ENCODE assay signal across 1 cellular context in the genomic region with DNA sequence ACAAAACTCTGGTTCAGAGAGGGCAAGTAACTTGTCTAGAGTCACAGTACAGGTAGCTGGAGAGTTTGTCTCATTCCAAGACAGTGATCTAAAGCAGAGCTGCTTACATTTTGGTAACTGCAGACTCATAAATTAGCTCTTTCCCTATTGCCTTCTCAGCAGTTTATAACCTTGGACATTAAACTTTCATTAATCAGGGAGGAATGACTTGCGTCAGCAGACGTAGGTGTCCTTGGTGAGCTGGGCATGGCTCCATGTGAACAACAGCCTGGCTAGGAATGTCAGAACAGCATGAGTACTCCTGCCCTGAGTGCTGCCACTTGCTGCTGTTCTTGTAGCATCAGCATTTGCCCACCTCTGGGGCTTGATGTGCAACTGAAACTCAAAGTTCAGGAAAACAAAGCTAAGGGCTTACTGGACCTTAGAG.
TF ChIP-seq lines count a peak whose summit lies in the region.

No MANE protein-coding gene starts in this region.

TF ChIP-seq in HepG2, 621 proteins besides CTCF, POLR2A, EP300 and RAD21 (continued from another document and continues in another):
- TF ChIP-seq, protein P1, sequence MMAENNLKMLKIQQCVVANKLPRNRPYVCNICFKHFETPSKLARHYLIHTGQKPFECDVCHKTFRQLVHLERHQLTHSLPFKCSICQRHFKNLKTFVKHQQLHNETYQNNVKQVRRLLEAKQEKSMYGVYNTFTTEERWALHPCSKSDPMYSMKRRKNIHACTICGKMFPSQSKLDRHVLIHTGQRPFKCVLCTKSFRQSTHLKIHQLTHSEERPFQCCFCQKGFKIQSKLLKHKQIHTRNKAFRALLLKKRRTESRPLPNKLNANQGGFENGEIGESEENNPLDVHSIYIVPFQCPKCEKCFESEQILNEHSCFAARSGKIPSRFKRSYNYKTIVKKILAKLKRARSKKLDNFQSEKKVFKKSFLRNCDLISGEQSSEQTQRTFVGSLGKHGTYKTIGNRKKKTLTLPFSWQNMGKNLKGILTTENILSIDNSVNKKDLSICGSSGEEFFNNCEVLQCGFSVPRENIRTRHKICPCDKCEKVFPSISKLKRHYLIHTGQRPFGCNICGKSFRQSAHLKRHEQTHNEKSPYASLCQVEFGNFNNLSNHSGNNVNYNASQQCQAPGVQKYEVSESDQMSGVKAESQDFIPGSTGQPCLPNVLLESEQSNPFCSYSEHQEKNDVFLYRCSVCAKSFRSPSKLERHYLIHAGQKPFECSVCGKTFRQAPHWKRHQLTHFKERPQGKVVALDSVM (CRISPR knock-in tag; IDR thresholded peaks at IDR 0.05): no peak
- TF ChIP-seq, protein P2, sequence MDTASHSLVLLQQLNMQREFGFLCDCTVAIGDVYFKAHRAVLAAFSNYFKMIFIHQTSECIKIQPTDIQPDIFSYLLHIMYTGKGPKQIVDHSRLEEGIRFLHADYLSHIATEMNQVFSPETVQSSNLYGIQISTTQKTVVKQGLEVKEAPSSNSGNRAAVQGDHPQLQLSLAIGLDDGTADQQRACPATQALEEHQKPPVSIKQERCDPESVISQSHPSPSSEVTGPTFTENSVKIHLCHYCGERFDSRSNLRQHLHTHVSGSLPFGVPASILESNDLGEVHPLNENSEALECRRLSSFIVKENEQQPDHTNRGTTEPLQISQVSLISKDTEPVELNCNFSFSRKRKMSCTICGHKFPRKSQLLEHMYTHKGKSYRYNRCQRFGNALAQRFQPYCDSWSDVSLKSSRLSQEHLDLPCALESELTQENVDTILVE (CRISPR knock-in tag; IDR thresholded peaks at IDR 0.05): peak; percentile 46; the same call in 1 of the 2 replicates
- TF ChIP-seq, protein P3, sequence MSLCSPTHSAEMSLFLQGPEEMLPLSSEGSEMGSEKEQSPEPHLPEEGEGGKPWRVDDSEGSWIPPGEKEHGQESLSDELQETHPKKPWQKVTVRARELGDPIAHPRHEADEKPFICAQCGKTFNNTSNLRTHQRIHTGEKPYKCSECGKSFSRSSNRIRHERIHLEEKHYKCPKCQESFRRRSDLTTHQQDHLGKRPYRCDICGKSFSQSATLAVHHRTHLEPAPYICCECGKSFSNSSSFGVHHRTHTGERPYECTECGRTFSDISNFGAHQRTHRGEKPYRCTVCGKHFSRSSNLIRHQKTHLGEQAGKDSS (CRISPR knock-in tag; IDR thresholded peaks at IDR 0.05; ENCODE audit: borderline replicate concordance, low read depth): 0 out of 2 replicates have a peak, but pooled peaks have one; percentile 35
- peak; percentile 4; the same call in 1 of the 2 replicates for TF ChIP-seq CEBPG (CRISPR knock-in tag; IDR thresholded peaks at IDR 0.05)
- TF ChIP-seq, protein P4, sequence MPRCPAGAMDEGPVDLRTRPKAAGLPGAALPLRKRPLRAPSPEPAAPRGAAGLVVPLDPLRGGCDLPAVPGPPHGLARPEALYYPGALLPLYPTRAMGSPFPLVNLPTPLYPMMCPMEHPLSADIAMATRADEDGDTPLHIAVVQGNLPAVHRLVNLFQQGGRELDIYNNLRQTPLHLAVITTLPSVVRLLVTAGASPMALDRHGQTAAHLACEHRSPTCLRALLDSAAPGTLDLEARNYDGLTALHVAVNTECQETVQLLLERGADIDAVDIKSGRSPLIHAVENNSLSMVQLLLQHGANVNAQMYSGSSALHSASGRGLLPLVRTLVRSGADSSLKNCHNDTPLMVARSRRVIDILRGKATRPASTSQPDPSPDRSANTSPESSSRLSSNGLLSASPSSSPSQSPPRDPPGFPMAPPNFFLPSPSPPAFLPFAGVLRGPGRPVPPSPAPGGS (CRISPR knock-in tag; IDR thresholded peaks at IDR 0.05): peak; percentile 55; the same call in 1 of the 2 replicates
- no peak for TF ChIP-seq PCBP1 (IDR thresholded peaks at IDR 0.05; ENCODE audit: borderline replicate concordance, low read depth, low read length)
- no peak; the same call in 1 of the 2 replicates for TF ChIP-seq ZNF746 (CRISPR knock-in tag; IDR thresholded peaks at IDR 0.05)
- TF ChIP-seq DPF2 (CRISPR knock-in tag; IDR thresholded peaks at IDR 0.05; ENCODE audit: borderline replicate concordance, low read depth): peak; percentile 53; the same call in 1 of the 2 replicates
- peak; percentile 29; the same call in 1 of the 2 replicates for TF ChIP-seq SOX5 (CRISPR knock-in tag; IDR thresholded peaks at IDR 0.05; ENCODE audit: borderline replicate concordance)
- no peak for TF ChIP-seq FOXP1 (IDR thresholded peaks at IDR 0.05)
- 0 out of 2 replicates have a peak, but pooled peaks have one; percentile 29 for TF ChIP-seq FOXP1 (CRISPR knock-in tag; IDR thresholded peaks at IDR 0.05)
- peak; percentile 58; the same call in 1 of the 2 replicates for TF ChIP-seq ZNF788 (CRISPR knock-in tag; IDR thresholded peaks at IDR 0.05; ENCODE audit: borderline replicate concordance)
- peak; percentile 37; the same call in 1 of the 2 replicates for TF ChIP-seq ZNF598 (CRISPR knock-in tag; IDR thresholded peaks at IDR 0.05; ENCODE audit: borderline replicate concordance)
- peak; percentile 79 for TF ChIP-seq HNF4A (CRISPR knock-in tag; IDR thresholded peaks at IDR 0.05)
- no peak for TF ChIP-seq MLLT10 (CRISPR knock-in tag; IDR thresholded peaks at IDR 0.05)
- peak; percentile 57; the same call in 1 of the 2 replicates for TF ChIP-seq ZSCAN25 (CRISPR knock-in tag; IDR thresholded peaks at IDR 0.05)
- TF ChIP-seq ZMYM3 (CRISPR knock-in tag; IDR thresholded peaks at IDR 0.05): peak; percentile 49; the same call in 1 of the 2 replicates
- TF ChIP-seq KDM4B (CRISPR knock-in tag; IDR thresholded peaks at IDR 0.05): peak; percentile 68; the same call in 1 of the 2 replicates
- TF ChIP-seq, protein P5, sequence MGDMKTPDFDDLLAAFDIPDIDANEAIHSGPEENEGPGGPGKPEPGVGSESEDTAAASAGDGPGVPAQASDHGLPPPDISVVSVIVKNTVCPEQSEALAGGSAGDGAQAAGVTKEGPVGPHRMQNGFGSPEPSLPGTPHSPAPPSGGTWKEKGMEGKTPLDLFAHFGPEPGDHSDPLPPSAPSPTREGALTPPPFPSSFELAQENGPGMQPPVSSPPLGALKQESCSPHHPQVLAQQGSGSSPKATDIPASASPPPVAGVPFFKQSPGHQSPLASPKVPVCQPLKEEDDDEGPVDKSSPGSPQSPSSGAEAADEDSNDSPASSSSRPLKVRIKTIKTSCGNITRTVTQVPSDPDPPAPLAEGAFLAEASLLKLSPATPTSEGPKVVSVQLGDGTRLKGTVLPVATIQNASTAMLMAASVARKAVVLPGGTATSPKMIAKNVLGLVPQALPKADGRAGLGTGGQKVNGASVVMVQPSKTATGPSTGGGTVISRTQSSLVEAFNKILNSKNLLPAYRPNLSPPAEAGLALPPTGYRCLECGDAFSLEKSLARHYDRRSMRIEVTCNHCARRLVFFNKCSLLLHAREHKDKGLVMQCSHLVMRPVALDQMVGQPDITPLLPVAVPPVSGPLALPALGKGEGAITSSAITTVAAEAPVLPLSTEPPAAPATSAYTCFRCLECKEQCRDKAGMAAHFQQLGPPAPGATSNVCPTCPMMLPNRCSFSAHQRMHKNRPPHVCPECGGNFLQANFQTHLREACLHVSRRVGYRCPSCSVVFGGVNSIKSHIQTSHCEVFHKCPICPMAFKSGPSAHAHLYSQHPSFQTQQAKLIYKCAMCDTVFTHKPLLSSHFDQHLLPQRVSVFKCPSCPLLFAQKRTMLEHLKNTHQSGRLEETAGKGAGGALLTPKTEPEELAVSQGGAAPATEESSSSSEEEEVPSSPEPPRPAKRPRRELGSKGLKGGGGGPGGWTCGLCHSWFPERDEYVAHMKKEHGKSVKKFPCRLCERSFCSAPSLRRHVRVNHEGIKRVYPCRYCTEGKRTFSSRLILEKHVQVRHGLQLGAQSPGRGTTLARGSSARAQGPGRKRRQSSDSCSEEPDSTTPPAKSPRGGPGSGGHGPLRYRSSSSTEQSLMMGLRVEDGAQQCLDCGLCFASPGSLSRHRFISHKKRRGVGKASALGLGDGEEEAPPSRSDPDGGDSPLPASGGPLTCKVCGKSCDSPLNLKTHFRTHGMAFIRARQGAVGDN (CRISPR knock-in tag; IDR thresholded peaks at IDR 0.05): peak; percentile 50; the same call in 1 of the 2 replicates
- peak; percentile 45; the same call in 1 of the 2 replicates for TF ChIP-seq ZNF792 (CRISPR knock-in tag; IDR thresholded peaks at IDR 0.05)
- TF ChIP-seq, protein P6, sequence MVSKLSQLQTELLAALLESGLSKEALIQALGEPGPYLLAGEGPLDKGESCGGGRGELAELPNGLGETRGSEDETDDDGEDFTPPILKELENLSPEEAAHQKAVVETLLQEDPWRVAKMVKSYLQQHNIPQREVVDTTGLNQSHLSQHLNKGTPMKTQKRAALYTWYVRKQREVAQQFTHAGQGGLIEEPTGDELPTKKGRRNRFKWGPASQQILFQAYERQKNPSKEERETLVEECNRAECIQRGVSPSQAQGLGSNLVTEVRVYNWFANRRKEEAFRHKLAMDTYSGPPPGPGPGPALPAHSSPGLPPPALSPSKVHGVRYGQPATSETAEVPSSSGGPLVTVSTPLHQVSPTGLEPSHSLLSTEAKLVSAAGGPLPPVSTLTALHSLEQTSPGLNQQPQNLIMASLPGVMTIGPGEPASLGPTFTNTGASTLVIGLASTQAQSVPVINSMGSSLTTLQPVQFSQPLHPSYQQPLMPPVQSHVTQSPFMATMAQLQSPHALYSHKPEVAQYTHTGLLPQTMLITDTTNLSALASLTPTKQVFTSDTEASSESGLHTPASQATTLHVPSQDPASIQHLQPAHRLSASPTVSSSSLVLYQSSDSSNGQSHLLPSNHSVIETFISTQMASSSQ (IDR thresholded peaks at IDR 0.05; ENCODE audit: low read depth): no peak
- TF ChIP-seq, protein P6 (CRISPR knock-in tag; IDR thresholded peaks at IDR 0.05; ENCODE audit: borderline replicate concordance): peak; percentile 37; the same call in 1 of the 2 replicates
- peak; percentile 34; the same call in 1 of the 2 replicates for TF ChIP-seq ZMYM4 (CRISPR knock-in tag; IDR thresholded peaks at IDR 0.05)
- TF ChIP-seq HOXA9 (CRISPR knock-in tag; IDR thresholded peaks at IDR 0.05; ENCODE audit: borderline replicate concordance): no peak
- TF ChIP-seq IRF2 (CRISPR knock-in tag; IDR thresholded peaks at IDR 0.05): peak; percentile 46; the same call in 1 of the 2 replicates
- no peak for TF ChIP-seq SUZ12 (IDR thresholded peaks at IDR 0.05; ENCODE audit: low read depth, low read length)
- 0 out of 2 replicates have a peak, but pooled peaks have one; percentile 45 for TF ChIP-seq TBX2 (CRISPR knock-in tag; IDR thresholded peaks at IDR 0.05; ENCODE audit: borderline replicate concordance)
- TF ChIP-seq, protein P7, sequence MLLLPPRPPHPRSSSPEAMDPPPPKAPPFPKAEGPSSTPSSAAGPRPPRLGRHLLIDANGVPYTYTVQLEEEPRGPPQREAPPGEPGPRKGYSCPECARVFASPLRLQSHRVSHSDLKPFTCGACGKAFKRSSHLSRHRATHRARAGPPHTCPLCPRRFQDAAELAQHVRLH (CRISPR knock-in tag; IDR thresholded peaks at IDR 0.05; ENCODE audit: borderline replicate concordance, low read depth): no peak
- TF ChIP-seq, protein P8, sequence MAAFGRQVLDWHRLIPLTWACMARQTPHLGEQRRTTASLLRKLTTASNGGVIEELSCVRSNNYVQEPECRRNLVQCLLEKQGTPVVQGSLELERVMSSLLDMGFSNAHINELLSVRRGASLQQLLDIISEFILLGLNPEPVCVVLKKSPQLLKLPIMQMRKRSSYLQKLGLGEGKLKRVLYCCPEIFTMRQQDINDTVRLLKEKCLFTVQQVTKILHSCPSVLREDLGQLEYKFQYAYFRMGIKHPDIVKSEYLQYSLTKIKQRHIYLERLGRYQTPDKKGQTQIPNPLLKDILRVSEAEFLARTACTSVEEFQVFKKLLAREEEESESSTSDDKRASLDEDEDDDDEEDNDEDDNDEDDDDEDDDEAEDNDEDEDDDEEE (CRISPR knock-in tag; IDR thresholded peaks at IDR 0.05): no peak
- peak; percentile 83 for TF ChIP-seq SALL1 (CRISPR knock-in tag; IDR thresholded peaks at IDR 0.05)
